In the genomic region with DNA sequence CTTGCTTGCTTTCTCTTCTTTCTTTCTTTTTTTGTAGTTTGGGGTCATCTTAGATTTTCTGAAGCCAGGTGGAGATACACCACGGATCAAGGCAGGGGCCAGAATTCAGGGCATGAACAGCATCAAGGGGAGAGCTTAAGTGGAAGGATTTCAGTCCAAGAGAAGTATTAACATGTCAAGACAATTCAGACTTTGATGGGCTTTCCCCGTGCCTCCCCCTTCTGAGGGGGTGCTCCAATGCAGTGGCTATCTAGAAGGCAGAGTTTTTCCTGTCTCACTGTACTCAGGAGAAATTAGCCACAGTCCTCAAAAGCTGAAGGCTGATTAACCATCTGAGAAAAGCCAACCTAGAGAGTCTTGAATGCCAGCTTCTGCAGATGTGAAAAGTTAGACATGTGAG, we compare ENCODE assay signal across 24 cellular contexts.
A peak's percentile ranks its signal among the peaks of the same experiment; 100 is the strongest.
DNase-seq lines count a peak whose midpoint lies in the region; ATAC-seq and TF ChIP-seq lines count a peak whose summit lies in the region.
"Had no signal": no experiment of that assay in that cellular context is flagged by ENCODE, and none has a peak within 500 bp of the region (broad histone marks: within the 10 kb centered on the region; RNA-seq: fewer than 3 reads in every experiment).

No MANE protein-coding gene starts in this region.

- intact Hi-C loops in A673 (cut with micrococcal nuclease; ENCODE audit: unreplicated experiment) = loop anchor here (1.0 kb wide), 1 partner anchor 699 kb away; no protein-coding TSS in a partner anchor
- intact Hi-C loops in IMR-90 (cut with micrococcal nuclease) = no loop called here

- no peaks in the 10 kb centered on the region for H3K9me2 ChIP-seq in hepatocyte (replicated peaks; ENCODE audit: insufficient read depth)
- H3K9me2 ChIP-seq: SK-N-SH had no signal

- peaks cover 77% of the 10 kb centered on the region for H3K4me1 ChIP-seq in A673 (ENCODE audit: insufficient read depth, low read length, poor library complexity, severe bottlenecking)
- H3K4me1 ChIP-seq in IMR-90 (ENCODE audit: control insufficient read depth, insufficient read depth, low read length) = peaks cover 1% of the 10 kb centered on the region; the same call in 1 of the 2 replicates
- H3K4me1 ChIP-seq in hepatocyte (ENCODE audit: insufficient read depth) = no peaks in the 10 kb centered on the region
- H3K4me1 ChIP-seq: Caco-2 had no signal

- no peak overlapping the region for H3K9ac ChIP-seq in IMR-90 (ENCODE audit: low read depth, low read length)
- H3K9ac ChIP-seq: SK-N-SH had no signal

- no CpG with 5 or more reads among the region's 2 CpGs for WGBS in IMR-90 (ENCODE audit: extremely low coverage in 2 of 2, insufficient read length in 1 of 2), 2 experiments
- WGBS in hepatocyte (ENCODE audit: low lambda C conversion rate, missing lambda C conversion rate) = 51% methylated on average over 2 of the region's 2 CpGs

- no peak overlapping the region for H3K4me2 ChIP-seq in IMR-90 (ENCODE audit: low read depth, low read length)
- H3K4me2 ChIP-seq in hepatocyte = peak overlapping the region; percentile 0
- H3K4me2 ChIP-seq: SK-N-SH had no signal

- H2AFZ ChIP-seq in IMR-90 (replicated peaks; ENCODE audit: low read length, poor library complexity) (no peak overlapping the region), hepatocyte (no peak overlapping the region)

- no peak overlapping the region for H4K5ac ChIP-seq in IMR-90 (ENCODE audit: low read depth, low read length)

- H3K79me2 ChIP-seq in hepatocyte = no peaks in the 10 kb centered on the region

- DNase-seq in A673 (ENCODE audit: low spot score) (peak; percentile 92), IMR-90 (no peak), OCI-M1 (lab: John Stamatoyannopoulos, UW) (peak; percentile 41), hepatocyte (ENCODE audit: low spot score) (no peak), islet precursor cell (no peak), NCI-H146 (lab: John Stamatoyannopoulos, UW) (no peak)
- DNase-seq: AML-193; Caco-2; CD8-positive, alpha-beta T cell; DMS79; EL; GDM1; Kasumi-1; NCI-H1105 treated with DMSO at 0.1 percent for 48 hours; NCI-H2029; NCI-H526 treated with DMSO at 0.1 percent for 48 hours; SIG-M5; SK-N-SH; SW 1271 had no signal

- H3K56ac ChIP-seq in IMR-90 (ENCODE audit: extremely low read depth, insufficient read depth, low read length) = no peak overlapping the region

- H2BK20ac ChIP-seq in IMR-90 (ENCODE audit: low read depth, low read length) = no peak overlapping the region

- dilution Hi-C loops in IMR-90 (cut with HindIII; ENCODE audit: low sequenced_read_pairs, unreplicated experiment) = no loop called here

- no peak for TF ChIP-seq CTCF in A673 (conservative IDR thresholded peaks at IDR 0.05; ENCODE audit: low read depth, low read length)
- TF ChIP-seq CTCF in IMR-90 (conservative IDR thresholded peaks at IDR 0.05; ENCODE audit: low read depth, low read length) = no peak
- no peak for TF ChIP-seq CTCF in hepatocyte (IDR thresholded peaks at IDR 0.05; ENCODE audit: poor library complexity)

- H3K9me3 ChIP-seq in A673 (ENCODE audit: low read depth, low read length, poor library complexity, severe bottlenecking) (no peaks in the 10 kb centered on the region), IMR-90 (ENCODE audit: control insufficient read depth, insufficient read depth, low read length) (no peaks in the 10 kb centered on the region), hepatocyte (ENCODE audit: low read depth) (no peaks in the 10 kb centered on the region)
- H3K9me3 ChIP-seq: Caco-2, SK-N-SH had no signal

- H3K23ac ChIP-seq in IMR-90 (ENCODE audit: low read depth, low read length) = no peak overlapping the region

- H3K36me3 ChIP-seq in A673 (ENCODE audit: insufficient read depth, low read length, poor library complexity, severe bottlenecking) = no peaks in the 10 kb centered on the region
- no peaks in the 10 kb centered on the region for H3K36me3 ChIP-seq in IMR-90 (ENCODE audit: control insufficient read depth, insufficient read depth, low read length)
- H3K36me3 ChIP-seq in hepatocyte (replicated peaks; ENCODE audit: insufficient read depth, low read depth) = no peaks in the 10 kb centered on the region

- H3K14ac ChIP-seq in IMR-90 (replicated peaks; ENCODE audit: low read depth, low read length) = no peak overlapping the region

- no peak overlapping the region for H2AK9ac ChIP-seq in IMR-90 (replicated peaks; ENCODE audit: low read depth, low read length, poor library complexity)

- no peak overlapping the region for H4K8ac ChIP-seq in IMR-90 (ENCODE audit: low read depth in 2 of 2, low read length in 2 of 2)

- CTCF ChIA-PET in A673 (lab: Charles Lee) = interaction anchor here (0.5 to 1.6 kb wide), 2 partner anchors 39 to 691 kb away, joined by 4 read pairs; no protein-coding TSS in a partner anchor
- CTCF ChIA-PET in IMR-90 (lab: Yijun Ruan, JAX) = interaction anchor here (1.1 kb wide), 1 partner anchor 18 kb away, joined by 3 read pairs; no protein-coding TSS in a partner anchor

- H3K4me3 ChIP-seq in A673 (ENCODE audit: low read depth, low read length, poor library complexity, severe bottlenecking) (peak overlapping the region; percentile 15), IMR-90 (ENCODE audit: insufficient read depth, low read depth, low read length) (no peak overlapping the region), hepatocyte (no peak overlapping the region)
- H3K4me3 ChIP-seq: K562 had no signal

- TF ChIP-seq POLR2A in IMR-90 (IDR thresholded peaks at IDR 0.05; ENCODE audit: low read depth, low read length) = no peak

- no peak overlapping the region for H2BK120ac ChIP-seq in IMR-90 (ENCODE audit: low read depth, low read length)

- no peak overlapping the region for H2BK5ac ChIP-seq in IMR-90 (ENCODE audit: low read depth, low read length, poor library complexity, severe bottlenecking)

- H2AK5ac ChIP-seq in IMR-90 (ENCODE audit: low read depth, low read length) = no peak overlapping the region

- no peak overlapping the region for H2BK15ac ChIP-seq in IMR-90 (ENCODE audit: low read depth, low read length)

- no peak overlapping the region for H4K91ac ChIP-seq in IMR-90 (ENCODE audit: insufficient read depth, low read depth, low read length)

- H3K27ac ChIP-seq in A673 (ENCODE audit: low read depth, low read length, poor library complexity, severe bottlenecking) = peak overlapping the region; percentile 97
- no peak overlapping the region for H3K27ac ChIP-seq in IMR-90 (ENCODE audit: insufficient read depth, low read length)
- no peak overlapping the region for H3K27ac ChIP-seq in hepatocyte
- H3K27ac ChIP-seq: C4-2B had no signal

- no peaks in the 10 kb centered on the region for H3K27me3 ChIP-seq in A673 (replicated peaks; ENCODE audit: insufficient read depth, low read depth, low read length, poor library complexity)
- H3K27me3 ChIP-seq in IMR-90 (ENCODE audit: control insufficient read depth, insufficient read depth, low read length) = no peaks in the 10 kb centered on the region
- no peaks in the 10 kb centered on the region for H3K27me3 ChIP-seq in hepatocyte

- H3K18ac ChIP-seq in IMR-90 (ENCODE audit: low read depth, low read length) = peak overlapping the region; percentile 35; the same call in 1 of the 2 replicates

- no peaks in the 10 kb centered on the region for H3K9me1 ChIP-seq in IMR-90 (ENCODE audit: insufficient read depth, low read length)

- POLR2A ChIA-PET in A673 (lab: Charles Lee; ENCODE audit: low non-redundant PET) (no interaction called here), IMR-90 (lab: Charles Lee; ENCODE audit: unreplicated experiment) (no interaction called here)

- BruUV-seq in A673 (replicated peaks; lab: Mats Ljungman, UMichigan) (no TSS peak), IMR-90 (replicated peaks; lab: Mats Ljungman, UMichigan) (no TSS peak)

- no peaks in the 10 kb centered on the region for H4K20me1 ChIP-seq in IMR-90 (ENCODE audit: insufficient read depth, low read length)
- H4K20me1 ChIP-seq in hepatocyte (ENCODE audit: insufficient read depth, poor library complexity, severe bottlenecking) = no peaks in the 10 kb centered on the region

- no peak overlapping the region for H3K4ac ChIP-seq in IMR-90 (ENCODE audit: low read depth, low read length)

- ATAC-seq in IMR-90 (ENCODE audit: low read depth) (no peak), GM21737 (IDR thresholded peaks at IDR 0.05; ENCODE audit: unreplicated experiment) (no peak)
- ATAC-seq: CD8-positive, alpha-beta T cell; HCT116; HepG2; K562 had no signal

- in situ Hi-C loops in IMR-90 (cut with MboI; ENCODE audit: low sequenced_read_pairs) = no loop called here

- TF ChIP-seq RAD21 in IMR-90 (IDR thresholded peaks at IDR 0.05; ENCODE audit: low read length) = no peak

- no peaks in the 10 kb centered on the region for H3K79me1 ChIP-seq in IMR-90 (ENCODE audit: low read depth in 1 of 2, low read length in 2 of 2)

TF ChIP-seq in IMR-90, 13 proteins besides CTCF, POLR2A, EP300 and RAD21:
- no peak for TF ChIP-seq MAFK (IDR thresholded peaks at IDR 0.05; ENCODE audit: low read depth, low read length)
- no peak for TF ChIP-seq RFX5 (IDR thresholded peaks at IDR 0.05; ENCODE audit: low read depth, low read length)
- TF ChIP-seq CEBPB (IDR thresholded peaks at IDR 0.05; ENCODE audit: low read depth, low read length) = no peak

Comparison
In these comparisons a context has a peak if more than half of its experiments do, and no peak if none do; other contexts are left out.
1. DNase-seq: peak in A673 (single experiment) and OCI-M1 (single experiment); none in IMR-90 (single experiment), hepatocyte (single experiment), islet precursor cell (single experiment) and NCI-H146 (single experiment).